In the genomic region with DNA sequence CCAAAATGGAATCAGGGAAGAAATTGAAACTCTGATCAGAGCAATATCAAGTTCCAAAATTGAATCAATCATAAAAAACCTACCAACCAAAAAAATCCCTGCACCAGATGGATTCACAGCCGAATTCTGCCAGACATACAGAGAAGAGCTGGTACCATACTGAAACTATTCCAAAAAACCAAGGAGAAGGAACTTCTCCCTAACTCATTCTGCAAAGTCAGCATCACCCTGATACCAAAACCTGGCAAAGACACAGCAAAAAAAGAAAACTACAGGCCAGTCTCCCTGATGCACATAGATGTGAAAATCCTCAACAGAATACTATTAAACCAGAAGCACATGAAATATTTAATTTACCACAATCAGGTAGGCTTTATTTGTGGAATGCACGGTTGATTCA, we compare ENCODE assay signal across 1 cellular context.
TF ChIP-seq lines count a peak whose summit lies in the region.

No MANE protein-coding gene starts in this region.

TF ChIP-seq in HepG2, 621 proteins besides CTCF, POLR2A, EP300 and RAD21 (continued from another document):
- TF ChIP-seq ZNF513 (CRISPR knock-in tag; conservative IDR thresholded peaks at IDR 0.05) (no peak), ZNF296 (CRISPR knock-in tag; conservative IDR thresholded peaks at IDR 0.05) (no peak), MAFK (conservative IDR thresholded peaks at IDR 0.05 in 1 of 2, IDR thresholded peaks at IDR 0.05 in 1 of 2; ENCODE audit: low read length in 2 of 2) (peak; percentile 17 to 54; a peak in 2 of 4 replicates), MAFF (IDR thresholded peaks at IDR 0.05; ENCODE audit: low read depth, low read length) (peak; percentile 28; the same call in 1 of the 2 replicates), ZNF383 (CRISPR knock-in tag; IDR thresholded peaks at IDR 0.05; ENCODE audit: borderline replicate concordance) (no peak)
